22 cellular contexts compared by ENCODE assay signal in genomic region chr21:44079446-44079845, GRCh38. TPM values are rescaled to one million over a fixed set of nuclear protein-coding genes. Genes with fewer than 3 reads are reported as not detected.
A peak's percentile ranks its signal among the peaks of the same experiment; 100 is the strongest.
DNase-seq lines count a peak whose midpoint lies in the region; ATAC-seq lines count a peak whose summit lies in the region.
"Had no signal": no experiment of that assay in that cellular context is flagged by ENCODE, and none has a peak within 500 bp of the region (broad histone marks: within the 10 kb centered on the region; RNA-seq: fewer than 3 reads in every experiment).

No MANE protein-coding gene starts in this region.

- CTCF ChIA-PET in activated naive CD4-positive, alpha-beta T cell treated with anti-CD3 and anti-CD28 coated beads for 36 hours (lab: Charles Lee) = interaction anchor here (0.7 to 0.8 kb wide), 2 partner anchors 9 to 12 kb away, joined by 3 read pairs; no protein-coding TSS in a partner anchor

- H3K27ac Mint-ChIP-seq in activated naive CD4-positive, alpha-beta T cell treated with anti-CD3 and anti-CD28 coated beads for 36 hours = peak overlapping the region; percentile 46
- peak overlapping the region; percentile 98 for H3K27ac Mint-ChIP-seq in T-helper 17 cell
- H3K27ac Mint-ChIP-seq in effector memory CD8-positive, alpha-beta T cell = peak overlapping the region in 1 of 2 donors; percentile 85
- peak overlapping the region; percentile 1 to 46 for H3K27ac Mint-ChIP-seq in stimulated activated naive CD8-positive, alpha-beta T cell treated with anti-CD3 and anti-CD28 coated beads, Interleukin-15, amount 100 ng/mL, for 72 hours

- H3K4me1 Mint-ChIP-seq in activated naive CD4-positive, alpha-beta T cell treated with anti-CD3 and anti-CD28 coated beads for 36 hours (ENCODE audit: low read depth) = peaks cover 59% of the 10 kb centered on the region
- H3K4me1 Mint-ChIP-seq in T-helper 17 cell = peaks cover 52% of the 10 kb centered on the region
- H3K4me1 Mint-ChIP-seq in effector memory CD8-positive, alpha-beta T cell (ENCODE audit: low read depth in 2 of 2) = peaks cover 50 to 63% of the 10 kb centered on the region in 2 donors
- peaks cover 85% of the 10 kb centered on the region for H3K4me1 Mint-ChIP-seq in stimulated activated naive CD8-positive, alpha-beta T cell treated with anti-CD3 and anti-CD28 coated beads, Interleukin-15, amount 100 ng/mL, for 72 hours
- H3K4me1 Mint-ChIP-seq: CD14-positive monocyte had no signal

- ATAC-seq in T-helper 17 cell = no peak
- no peak for ATAC-seq in effector memory CD8-positive, alpha-beta T cell (replicated peaks)
- no peak for ATAC-seq in stimulated activated naive CD8-positive, alpha-beta T cell treated with anti-CD3 and anti-CD28 coated beads, Interleukin-15, amount 100 ng/mL, for 72 hours
- no peak for ATAC-seq in GM18519 (IDR thresholded peaks at IDR 0.05; ENCODE audit: low FRiP score, unreplicated experiment)
- ATAC-seq: pancreas, right lobe of liver, SK-N-SH treated with all-trans-retinoic acid at 6 μM for 48 hours had no signal

- peaks cover 60% of the 10 kb centered on the region for H3K36me3 Mint-ChIP-seq in activated naive CD4-positive, alpha-beta T cell treated with anti-CD3 and anti-CD28 coated beads for 36 hours (ENCODE audit: low read depth)
- H3K36me3 Mint-ChIP-seq in T-helper 17 cell (ENCODE audit: low read depth) = peaks cover 4% of the 10 kb centered on the region
- H3K36me3 Mint-ChIP-seq in effector memory CD8-positive, alpha-beta T cell (ENCODE audit: insufficient read depth) = peaks cover 86% of the 10 kb centered on the region

- H3K9me3 Mint-ChIP-seq in activated naive CD4-positive, alpha-beta T cell treated with anti-CD3 and anti-CD28 coated beads for 36 hours = no peaks in the 10 kb centered on the region
- H3K9me3 Mint-ChIP-seq in effector memory CD8-positive, alpha-beta T cell = no peaks in the 10 kb centered on the region
- no peaks in the 10 kb centered on the region for H3K9me3 Mint-ChIP-seq in stimulated activated naive CD8-positive, alpha-beta T cell treated with anti-CD3 and anti-CD28 coated beads, Interleukin-15, amount 100 ng/mL, for 72 hours
- H3K9me3 Mint-ChIP-seq: CD14-positive monocyte had no signal

- DNase-seq in activated naive CD4-positive, alpha-beta T cell treated with anti-CD3 and anti-CD28 coated beads for 36 hours = no peak
- no peak for DNase-seq in activated naive CD4-positive, alpha-beta T cell treated with anti-CD3 and anti-CD28 coated beads, Interleukin-2, amount 50 U/mL, for 16 hours
- DNase-seq in T-helper 17 cell (no peak), superior temporal gyrus (ENCODE audit: extremely low spot score) (no peak)
- DNase-seq in effector memory CD8-positive, alpha-beta T cell = no peak
- no peak for DNase-seq in stimulated activated naive CD8-positive, alpha-beta T cell treated with anti-CD3 and anti-CD28 coated beads, Interleukin-15, amount 100 ng/mL, for 72 hours
- DNase-seq in NK-92 treated with Interleukin-12 subunit alpha and Interleukin-12 subunit beta, amount 100 ng/mL, for 24 hours (lab: John Stamatoyannopoulos, UW) = no peak
- DNase-seq: activated CD4-positive, alpha-beta T cell treated with anti-CD3 and anti-CD28 coated beads, Interleukin-2, amount 50 U/mL, for 1 hour; amniotic stem cell; DND-41; foreskin melanocyte; hippocampal formation; IMR-90; NCI-H1417; NCI-H2171 treated with DMSO at 0.1 percent for 48 hours; NCI-H69; pancreas; right lobe of liver; stimulated activated CD8-positive, alpha-beta memory T cell treated with anti-CD3 and anti-CD28 coated beads, Interleukin-4, amount 100 ng/mL, for 48 hours had no signal

- intact Hi-C loops in activated naive CD4-positive, alpha-beta T cell treated with anti-CD3 and anti-CD28 coated beads for 36 hours (cut with micrococcal nuclease) = no loop called here

- no peaks in the 10 kb centered on the region for H3K9me3 ChIP-seq in T-helper 17 cell (ENCODE audit: control insufficient read depth, low read length, poor library complexity, severe bottlenecking)
- H3K9me3 ChIP-seq: pancreas, right lobe of liver had no signal

- H3K27me3 Mint-ChIP-seq in activated naive CD4-positive, alpha-beta T cell treated with anti-CD3 and anti-CD28 coated beads for 36 hours (ENCODE audit: low read depth) = no peaks in the 10 kb centered on the region
- H3K27me3 Mint-ChIP-seq in T-helper 17 cell = no peaks in the 10 kb centered on the region
- H3K27me3 Mint-ChIP-seq in effector memory CD8-positive, alpha-beta T cell = no peaks in the 10 kb centered on the region
- no peaks in the 10 kb centered on the region for H3K27me3 Mint-ChIP-seq in stimulated activated naive CD8-positive, alpha-beta T cell treated with anti-CD3 and anti-CD28 coated beads, Interleukin-15, amount 100 ng/mL, for 72 hours

- no peak overlapping the region for H3K4me3 Mint-ChIP-seq in activated naive CD4-positive, alpha-beta T cell treated with anti-CD3 and anti-CD28 coated beads for 36 hours
- peak overlapping the region; percentile 77 for H3K4me3 Mint-ChIP-seq in T-helper 17 cell
- peak overlapping the region; percentile 9 to 43 for H3K4me3 Mint-ChIP-seq in effector memory CD8-positive, alpha-beta T cell
- H3K4me3 Mint-ChIP-seq in stimulated activated naive CD8-positive, alpha-beta T cell treated with anti-CD3 and anti-CD28 coated beads, Interleukin-15, amount 100 ng/mL, for 72 hours = no peak overlapping the region
- H3K4me3 Mint-ChIP-seq: CD14-positive monocyte had no signal

RNA-seq across cellular contexts. Expression of gene PWP2, which starts 27.8 kb away (rescaled TPM):
- total RNA-seq in activated naive CD4-positive, alpha-beta T cell treated with anti-CD3 and anti-CD28 coated beads for 36 hours = 10 to 100 TPM; 29.6 to 30.9 TPM
- total RNA-seq in T-helper 17 cell = 10 to 100 TPM; 21.9 to 28.7 TPM

RNA-seq across cellular contexts. Expression of gene GATD3, which starts 54.0 kb away (rescaled TPM):
- total RNA-seq in activated naive CD4-positive, alpha-beta T cell treated with anti-CD3 and anti-CD28 coated beads for 36 hours = 10 to 100 TPM; 21.3 to 27.4 TPM
- 10 to 100 TPM; 39.8 to 50.5 TPM for total RNA-seq in T-helper 17 cell

Comparison
In these comparisons a context has a peak if more than half of its experiments do, and no peak if none do; other contexts are left out.
1. H3K4me3 Mint-ChIP-seq: peak in T-helper 17 cell (single experiment) and effector memory CD8-positive, alpha-beta T cell (2 of 2); none in activated naive CD4-positive, alpha-beta T cell treated with anti-CD3 and anti-CD28 coated beads for 36 hours (single experiment) and stimulated activated naive CD8-positive, alpha-beta T cell treated with anti-CD3 and anti-CD28 coated beads, Interleukin-15, amount 100 ng/mL, for 72 hours (0 of 2).